Comparison of ENCODE assay signal across 22 cellular contexts in the genomic region with DNA sequence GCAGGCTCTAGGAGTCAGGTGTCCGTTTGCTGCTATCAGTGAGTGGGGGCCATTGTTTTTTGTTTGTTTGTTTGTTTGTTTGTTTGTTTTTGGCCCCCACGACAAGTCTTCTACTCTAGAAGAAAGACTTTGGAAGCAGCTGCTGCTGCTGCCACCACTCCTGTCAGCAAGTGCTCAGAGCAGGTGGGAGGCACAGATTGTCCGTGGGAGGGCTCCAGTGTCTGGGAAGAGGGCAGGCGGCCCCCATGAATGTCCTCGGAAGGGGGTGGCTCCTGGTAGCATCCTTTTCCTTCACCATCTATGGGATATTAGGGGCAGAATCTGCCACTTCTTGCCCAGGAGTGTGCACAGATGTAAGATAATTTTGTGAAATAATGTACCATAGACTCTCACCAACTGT.
"Had no signal": no experiment of that assay in that cellular context is flagged by ENCODE, and none has a peak within 500 bp of the region (broad histone marks: within the 10 kb centered on the region; RNA-seq: fewer than 3 reads in every experiment).

No MANE protein-coding gene starts in this region.

- H3K9ac ChIP-seq: parathyroid adenoma had no signal

- FAIRE-seq: endometrium, frontal cortex, small intestine had no signal

- H3K36me3 ChIP-seq: colonic mucosa had no signal

- H3K9me3 ChIP-seq: colonic mucosa, mucosa of descending colon, right lobe of liver, suprapubic skin, thyroid gland, vagina had no signal

- H3K4me3 ChIP-seq: colonic mucosa, lung, mucosa of descending colon, right lobe of liver, suprapubic skin, thyroid gland, vagina had no signal

- H3K4me1 ChIP-seq: colonic mucosa, parathyroid adenoma, right lobe of liver, suprapubic skin, thyroid gland, vagina had no signal

- DNase-seq: colonic mucosa; effector memory CD4-positive, alpha-beta T cell; hypothalamus; immature natural killer cell; islet precursor cell; mesenchymal stem cell; mucosa of descending colon; naive B cell; right lobe of liver; small intestine; stimulated activated CD4-positive, alpha-beta T cell treated with anti-CD3 and anti-CD28 coated beads, Interleukin-15, amount 100 ng/mL, for 24 hours; stimulated activated CD4-positive, alpha-beta T cell treated with anti-CD3 and anti-CD28 coated beads, Interleukin-2, amount 100 ng/mL, for 48 hours; stimulated activated naive CD4-positive, alpha-beta T cell; stimulated activated naive CD8-positive, alpha-beta T cell treated with anti-CD3 and anti-CD28 coated beads, Interleukin-15, amount 100 ng/mL, for 72 hours; thyroid gland; trophoblast cell had no signal

- H3K27ac ChIP-seq: colonic mucosa, parathyroid adenoma, right lobe of liver, suprapubic skin, thyroid gland, vagina had no signal
